Comparison of ENCODE assay signal across 8 cellular contexts in genomic region chr17:18185832-18186231, GRCh38. TPM values are rescaled to one million over a fixed set of nuclear protein-coding genes. Genes with fewer than 3 reads are reported as not detected.
DNase-seq lines count a peak whose midpoint lies in the region; ATAC-seq, FAIRE-seq and TF ChIP-seq lines count a peak whose summit lies in the region.

No MANE protein-coding gene starts in this region.

- peak overlapping the region; percentile 94 to 98 (median 96) for H3K4me3 Mint-ChIP-seq in CD8-positive, alpha-beta memory T cell

- H3K4me1 Mint-ChIP-seq in CD8-positive, alpha-beta memory T cell = peaks cover 58 to 67% (median 66%) of the 10 kb centered on the region in 3 donors

- H3K27ac ChIP-seq in CD8-positive, alpha-beta memory T cell (ENCODE audit: low read depth, low read length) = peak overlapping the region; percentile 97
- H3K27ac ChIP-seq in effector memory CD4-positive, alpha-beta T cell (ENCODE audit: insufficient read depth, low read length, poor library complexity, severe bottlenecking) = peak overlapping the region; percentile 86

- no peaks in the 10 kb centered on the region for H3K9me3 ChIP-seq in CD8-positive, alpha-beta memory T cell (ENCODE audit: low read length)
- H3K9me3 ChIP-seq in effector memory CD4-positive, alpha-beta T cell (ENCODE audit: control insufficient read depth, low read length) = no peaks in the 10 kb centered on the region
- no peaks in the 10 kb centered on the region for H3K9me3 ChIP-seq in neuron (ENCODE audit: low read length)

- peak overlapping the region; percentile 95 for H3K4me3 ChIP-seq in CD8-positive, alpha-beta memory T cell (ENCODE audit: low read length)
- H3K4me3 ChIP-seq in NB4 (ENCODE audit: low read depth, low read length) (peak overlapping the region; percentile 83), neuron (ENCODE audit: low read length) (peak overlapping the region; percentile 90)
- peak overlapping the region; percentile 83 for H3K4me3 ChIP-seq in effector memory CD4-positive, alpha-beta T cell (ENCODE audit: insufficient read depth, low read depth, low read length, poor library complexity, severe bottlenecking)

- H3K27me3 ChIP-seq in CD8-positive, alpha-beta memory T cell (ENCODE audit: insufficient read depth, low read length, poor library complexity, severe bottlenecking) = no peaks in the 10 kb centered on the region
- no peaks in the 10 kb centered on the region for H3K27me3 ChIP-seq in effector memory CD4-positive, alpha-beta T cell (replicated peaks; ENCODE audit: control insufficient read depth, insufficient read depth, low read length, poor library complexity, severe bottlenecking)
- no peaks in the 10 kb centered on the region for H3K27me3 ChIP-seq in neuron (ENCODE audit: insufficient read depth, low read length)

- H2AFZ ChIP-seq in neuron (ENCODE audit: low read depth, low read length) = no peak overlapping the region

- peaks cover 0 to 56% (median 10%) of the 10 kb centered on the region in 3 donors for H3K36me3 Mint-ChIP-seq in CD8-positive, alpha-beta memory T cell

- ATAC-seq in GM19324 (IDR thresholded peaks at IDR 0.05; ENCODE audit: low FRiP score, unreplicated experiment) = no peak
- no peak for ATAC-seq in HG03159 (IDR thresholded peaks at IDR 0.05; ENCODE audit: unreplicated experiment)

- H3K9me3 Mint-ChIP-seq in CD8-positive, alpha-beta memory T cell = no peaks in the 10 kb centered on the region

- H3K36me3 ChIP-seq in CD8-positive, alpha-beta memory T cell (ENCODE audit: insufficient read depth, low read length) = peaks cover 14% of the 10 kb centered on the region
- peaks cover 10% of the 10 kb centered on the region for H3K36me3 ChIP-seq in effector memory CD4-positive, alpha-beta T cell (ENCODE audit: control insufficient read depth, insufficient read depth, low read length)
- peaks cover 19% of the 10 kb centered on the region for H3K36me3 ChIP-seq in neuron (ENCODE audit: insufficient read depth, low read length)

- peaks cover 69% of the 10 kb centered on the region for H3K4me1 ChIP-seq in CD8-positive, alpha-beta memory T cell (ENCODE audit: insufficient read depth, low read length)
- peaks cover 50% of the 10 kb centered on the region for H3K4me1 ChIP-seq in effector memory CD4-positive, alpha-beta T cell (ENCODE audit: control insufficient read depth, insufficient read depth, low read length, poor library complexity, severe bottlenecking)
- peaks cover 45% of the 10 kb centered on the region for H3K4me1 ChIP-seq in neuron (ENCODE audit: insufficient read depth, low read length)

- no peak for TF ChIP-seq CTCF in NB4 (IDR thresholded peaks at IDR 0.05; ENCODE audit: low read depth, low read length)

- CTCF ChIA-PET in CD8-positive, alpha-beta memory T cell (lab: Charles Lee) = interaction anchor here (1.4 kb wide), 1 partner anchor 440 kb away, joined by 5 read pairs; no protein-coding TSS in a partner anchor

- POLR2A ChIA-PET in CD8-positive, alpha-beta memory T cell (lab: Charles Lee) = no interaction called here

- H3K27me3 Mint-ChIP-seq in CD8-positive, alpha-beta memory T cell = peaks cover 0 to 1% of the 10 kb centered on the region in 2 donors

- no peak for DNase-seq in CD8-positive, alpha-beta memory T cell
- DNase-seq in NB4 (ENCODE audit: low read depth) (peak; percentile 39), GM12891 (ENCODE audit: insufficient read length, low spot score) (no peak)
- DNase-seq in effector memory CD4-positive, alpha-beta T cell = no peak
- no peak for DNase-seq in activated CD4-positive, CD25-positive, alpha-beta regulatory T cell (lab: John Stamatoyannopoulos, UW)

- TF ChIP-seq POLR2A in NB4 (IDR thresholded peaks at IDR 0.05; ENCODE audit: extremely low read depth, insufficient read length) (no peak), GM12891 (IDR thresholded peaks at IDR 0.05; ENCODE audit: low read depth, low read length) (no peak)

- FAIRE-seq in GM12891 (lab: Jason Lieb, UNC) = no peak

- peak overlapping the region; percentile 90 to 100 (median 96) for H3K27ac Mint-ChIP-seq in CD8-positive, alpha-beta memory T cell

TF ChIP-seq in GM12891, 5 proteins besides CTCF, POLR2A, EP300 and RAD21:
- TF ChIP-seq POU2F2 (IDR thresholded peaks at IDR 0.05; ENCODE audit: low read depth, low read length) (no peak), PAX5 (IDR thresholded peaks at IDR 0.05; ENCODE audit: insufficient read depth, low read length, severe bottlenecking) (no peak), SPI1 (IDR thresholded peaks at IDR 0.05; ENCODE audit: low read depth, low read length) (no peak), TAF1 (IDR thresholded peaks at IDR 0.05; ENCODE audit: low read depth, low read length) (no peak), POLR2AphosphoS5 (IDR thresholded peaks at IDR 0.05; ENCODE audit: low read depth, low read length) (no peak)
TF ChIP-seq in GM12891: peak in this region for 0.

RNA-seq across cellular contexts. Expression of gene ALKBH5, which starts 2.2 kb away (rescaled TPM):
- total RNA-seq in CD8-positive, alpha-beta memory T cell = 100 to 1,000 TPM; 117 to 123 TPM
- polyA plus RNA-seq in CD8-positive, alpha-beta memory T cell = 152 TPM
- polyA plus RNA-seq in GM12891 (2012; ENCODE audit: low read depth, missing spikeins) = 38.6 TPM

RNA-seq across cellular contexts. Expression of gene LLGL1, which starts 39.6 kb away (rescaled TPM):
- 10 to 100 TPM; 24.3 to 26.3 TPM for total RNA-seq in CD8-positive, alpha-beta memory T cell
- 1.5 TPM for polyA plus RNA-seq in CD8-positive, alpha-beta memory T cell
- polyA plus RNA-seq in GM12891 (2012; ENCODE audit: low read depth, missing spikeins) = 1.3 TPM
